Comparison of ENCODE assay signal across 8 cellular contexts in genomic region chr2:233252227-233252626, GRCh38. TPM values are rescaled to one million over a fixed set of nuclear protein-coding genes. Genes with fewer than 3 reads are reported as not detected.
DNase-seq lines count a peak whose midpoint lies in the region; ATAC-seq, FAIRE-seq and TF ChIP-seq lines count a peak whose summit lies in the region.

No MANE protein-coding gene starts in this region.

- no peak for TF ChIP-seq CTCF in MCF 10A (IDR thresholded peaks at IDR 0.05; ENCODE audit: unreplicated experiment)
- no peak for TF ChIP-seq CTCF in omental fat pad (IDR thresholded peaks at IDR 0.05)

- in situ Hi-C loops in ACHN (cut with HindIII; ENCODE audit: low pct_ligation_motif_present, low pct_unique_long_range_greater_than_20kb, low sequenced_read_pairs), result no loop called here

- peak overlapping the region; percentile 74 for H3K27ac Mint-ChIP-seq in MCF 10A (ENCODE audit: low read depth, unreplicated experiment)

- intact Hi-C loops in MCF 10A (cut with micrococcal nuclease), result loop anchor here (5.0 kb wide), 1 partner anchor 200 kb away; no protein-coding TSS in a partner anchor

- no peaks in the 10 kb centered on the region for H3K9me3 Mint-ChIP-seq in MCF 10A (ENCODE audit: unreplicated experiment)

- POLR2A ChIA-PET in MCF 10A (lab: Yijun Ruan, JAX), result interaction anchor here (0.8 to 3.8 kb wide), 11 partner anchors 9 to 642 kb away, joined by 3 to 24 read pairs (median 4); partner anchors contain the start of gene GIGYF2

- no peaks in the 10 kb centered on the region for H3K27me3 Mint-ChIP-seq in MCF 10A (ENCODE audit: insufficient read depth, unreplicated experiment)

- no peak for FAIRE-seq in GM19239 (lab: Jason Lieb, UNC)

- CTCF ChIA-PET in MCF 10A (lab: Yijun Ruan, JAX), result interaction anchor here (0.6 to 4.5 kb wide), 9 partner anchors 9 to 446 kb away, joined by 3 to 23 read pairs (median 4); no protein-coding TSS in a partner anchor

- H3K4me3 ChIP-seq in mononuclear cell (ENCODE audit: low read length), result peak overlapping the region; percentile 92

- DNase-seq in ACHN (peak; percentile 9), HS-5 (ENCODE audit: low read depth) (peak; percentile 4), MCF 10A (ENCODE audit: unreplicated experiment) (no peak), NCI-H187 treated with DMSO at 0.1 percent for 48 hours (lab: John Stamatoyannopoulos, UW) (no peak), GM19239 (ENCODE audit: insufficient read length, low spot score) (no peak), omental fat pad (ENCODE audit: low spot score) (no peak)

- peak overlapping the region; percentile 86 for H3K4me3 Mint-ChIP-seq in MCF 10A (ENCODE audit: unreplicated experiment)

- H3K27me3 ChIP-seq in mononuclear cell (ENCODE audit: insufficient read depth, low read length), result no peaks in the 10 kb centered on the region

- ATAC-seq in GM18519 (IDR thresholded peaks at IDR 0.05; ENCODE audit: low FRiP score, unreplicated experiment) (no peak), omental fat pad (ENCODE audit: low FRiP score) (no peak)

- peaks cover 73% of the 10 kb centered on the region for H3K4me1 ChIP-seq in mononuclear cell (ENCODE audit: insufficient read depth, low read length)

- H3K36me3 Mint-ChIP-seq in MCF 10A (ENCODE audit: insufficient read depth, unreplicated experiment), result peaks cover 12% of the 10 kb centered on the region

- BruUV-seq in MCF 10A (replicated peaks; lab: Mats Ljungman, UMichigan), result no TSS peak

- no peaks in the 10 kb centered on the region for H3K9me3 ChIP-seq in mononuclear cell (ENCODE audit: low read depth, low read length)

- peaks cover 24% of the 10 kb centered on the region for H3K4me1 Mint-ChIP-seq in MCF 10A (ENCODE audit: insufficient read depth, unreplicated experiment)

RNA-seq across cellular contexts. Expression of gene ATG16L1, which starts 0.8 kb away (rescaled TPM):
- total RNA-seq in MCF 10A (2022) (26.4 and 28.7 TPM in 2 replicates), mononuclear cell (102 TPM), omental fat pad (10 to 100 TPM; 20.6 to 55.2 (median 27.6) TPM)

RNA-seq across cellular contexts. Expression of gene SAG, which starts 55.4 kb away (rescaled TPM):
- total RNA-seq in MCF 10A (2022), result not detected in 2 replicates
- total RNA-seq in mononuclear cell, result 0.21 TPM
- under 1 TPM in 1 of 4 donors, not detected in 3; 0.09 TPM for total RNA-seq in omental fat pad

Comparison
In these comparisons a context has a peak if more than half of its experiments do, and no peak if none do; other contexts are left out.
1. DNase-seq: peak in ACHN (single experiment) and HS-5 (single experiment); none in MCF 10A (single experiment), NCI-H187 treated with DMSO at 0.1 percent for 48 hours (single experiment), GM19239 (single experiment) and omental fat pad (single experiment).